ENCODE assay signal across 9 cellular contexts in the genomic region with DNA sequence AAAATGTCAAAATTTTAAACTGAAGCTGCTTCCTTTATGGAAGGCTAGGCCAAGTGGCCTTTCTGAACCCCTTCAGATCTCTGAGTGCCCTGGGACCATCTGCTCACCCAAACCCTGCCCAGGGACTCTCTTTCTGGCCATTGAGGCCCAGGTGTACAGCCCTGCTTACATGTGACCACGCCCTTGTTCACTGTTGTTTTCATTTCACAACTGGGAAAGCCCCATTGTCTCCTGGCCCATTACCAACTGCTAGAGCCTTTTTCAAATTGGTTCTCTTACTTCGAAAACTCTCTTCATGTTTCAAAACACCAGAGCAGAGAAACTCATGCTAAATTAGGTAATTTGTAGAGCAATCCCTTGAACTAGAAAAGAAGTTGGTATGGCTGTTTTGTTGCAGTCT.
DNase-seq lines count a peak whose midpoint lies in the region; ATAC-seq and TF ChIP-seq lines count a peak whose summit lies in the region.
"Had no signal": no experiment of that assay in that cellular context is flagged by ENCODE, and none has a peak within 500 bp of the region (broad histone marks: within the 10 kb centered on the region; RNA-seq: fewer than 3 reads in every experiment).

No MANE protein-coding gene starts in this region.

- TF ChIP-seq CTCF in GM20000 (IDR thresholded peaks at IDR 0.05; ENCODE audit: extremely low read depth, missing control alignments) = no peak
- TF ChIP-seq CTCF in tibial artery (IDR thresholded peaks at IDR 0.05) = no peak

- no peak overlapping the region for H3K4me3 ChIP-seq in tibial artery

- no peaks in the 10 kb centered on the region for H3K36me3 ChIP-seq in tibial artery

- DNase-seq in GM20000 (ENCODE audit: low spot score) (peak; percentile 12), fibroblast of peridontal ligament (ENCODE audit: extremely low read depth) (peak; percentile 59), epidermal melanocyte (ENCODE audit: insufficient read length, low spot score) (no peak), tibial artery (no peak), NCI-H446 (lab: John Stamatoyannopoulos, UW) (no peak), amniotic stem cell (lab: John Stamatoyannopoulos, UW) (no peak)
- DNase-seq: activated naive CD8-positive, alpha-beta T cell treated with anti-CD3 and anti-CD28 coated beads, Interleukin-2, amount 10 ng/mL, durations not matched to agents 7 days and 5 days had no signal

- intact Hi-C loops in tibial artery (cut with DNase I; ENCODE audit: low total_unique reads) = no loop called here

- H3K4me1 ChIP-seq in tibial artery = peaks cover 0 to 7% (median 3%) of the 10 kb centered on the region in 4 donors

- ATAC-seq in GM18498 (IDR thresholded peaks at IDR 0.05; ENCODE audit: unreplicated experiment) = peak; percentile 91
- peak; percentile 71 for ATAC-seq in HG03354 (IDR thresholded peaks at IDR 0.05; ENCODE audit: poor library complexity, severe bottlenecking, unreplicated experiment)

- H3K27ac ChIP-seq in tibial artery = no peak overlapping the region

- no peaks in the 10 kb centered on the region for H3K27me3 ChIP-seq in tibial artery

- H3K9me3 ChIP-seq in tibial artery = no peaks in the 10 kb centered on the region

Comparison
In these comparisons a context has a peak if more than half of its experiments do, and no peak if none do; other contexts are left out.
1. DNase-seq: peak in GM20000 (single experiment) and fibroblast of peridontal ligament (single experiment); none in epidermal melanocyte (single experiment), tibial artery (0 of 2), NCI-H446 (0 of 2) and amniotic stem cell (single experiment).